ENCODE assay signal across 8 cellular contexts in the genomic region with DNA sequence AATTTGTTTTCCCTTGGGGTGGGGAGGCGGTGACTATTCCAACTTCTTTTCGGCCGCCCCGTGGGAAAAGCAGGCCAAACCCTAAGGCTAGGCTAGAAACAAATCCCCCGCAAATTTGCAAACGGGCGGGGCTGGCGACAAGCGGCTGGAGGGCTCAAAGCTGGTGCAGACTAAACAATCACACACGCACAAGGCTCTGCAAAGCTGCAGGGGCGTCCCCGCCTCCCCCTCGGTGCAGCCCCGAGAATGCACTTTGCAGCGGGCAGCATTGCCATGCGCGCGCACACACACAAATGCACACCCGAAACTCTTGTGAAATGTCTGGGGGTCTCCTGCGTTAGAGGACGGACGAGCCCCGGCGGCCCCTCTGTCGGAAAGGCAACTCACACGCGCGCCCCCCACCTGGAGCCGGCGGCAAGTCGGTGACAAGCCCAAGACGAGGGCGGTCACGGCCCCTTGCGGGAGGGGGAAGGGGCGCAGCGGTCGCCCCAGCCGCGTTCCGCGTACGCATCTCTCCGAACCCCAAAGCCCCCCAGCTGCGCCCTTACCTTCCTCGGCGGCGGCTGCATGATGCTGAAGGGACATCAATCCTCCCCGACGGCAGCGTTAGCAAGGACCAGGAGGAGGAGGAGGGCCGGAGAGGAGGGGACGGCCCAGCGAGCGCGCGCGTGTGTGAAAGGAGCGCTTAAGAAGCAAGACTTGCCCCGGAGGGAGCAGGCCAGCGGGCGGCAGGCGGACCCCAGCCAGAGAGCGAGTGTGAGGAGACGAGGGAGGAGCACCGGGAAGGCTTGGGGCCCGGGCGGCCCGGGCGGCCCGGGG. TPM values are rescaled to one million over a fixed set of nuclear protein-coding genes. Genes with fewer than 3 reads are reported as not detected.
DNase-seq lines count a peak whose midpoint lies in the region; ATAC-seq, FAIRE-seq and TF ChIP-seq lines count a peak whose summit lies in the region.

No MANE protein-coding gene starts in this region.

- no peak for FAIRE-seq in RCC 7860 (lab: Jason Lieb, UNC)

- H3K27me3 ChIP-seq in BJ (ENCODE audit: control insufficient read depth, insufficient read depth, low read length), result no peaks in the 10 kb centered on the region

- no peak for DNase-seq in BJ (ENCODE audit: low read depth)
- DNase-seq in RCC 7860 (ENCODE audit: low spot score), result peak; percentile 48
- peak; percentile 76 for DNase-seq in glutamatergic neuron
- peak; percentile 89 for DNase-seq in osteocyte (ENCODE audit: extremely low spot score, unreplicated experiment)
- DNase-seq in type B pancreatic cell (ENCODE audit: extremely low spot score, unreplicated experiment), result peak; percentile 85

- peaks cover 2% of the 10 kb centered on the region for H3K36me3 Mint-ChIP-seq in activated naive CD4-positive, alpha-beta T cell treated with anti-CD3 and anti-CD28 coated beads, Interleukin-2, amount 50 U/mL, for 24 hours
- H3K36me3 Mint-ChIP-seq in glutamatergic neuron (ENCODE audit: unreplicated experiment) (no peaks in the 10 kb centered on the region), osteocyte (ENCODE audit: unreplicated experiment) (peaks cover 6% of the 10 kb centered on the region), type B pancreatic cell (peaks cover 11% of the 10 kb centered on the region)

- peak overlapping the region; percentile 96 for H3K27ac Mint-ChIP-seq in activated naive CD4-positive, alpha-beta T cell treated with anti-CD3 and anti-CD28 coated beads, Interleukin-2, amount 50 U/mL, for 24 hours
- H3K27ac Mint-ChIP-seq in glutamatergic neuron (ENCODE audit: unreplicated experiment), result no peak overlapping the region
- H3K27ac Mint-ChIP-seq in osteocyte (ENCODE audit: unreplicated experiment), result peak overlapping the region; percentile 98
- peak overlapping the region; percentile 85 for H3K27ac Mint-ChIP-seq in type B pancreatic cell

- H3K4me1 Mint-ChIP-seq in activated naive CD4-positive, alpha-beta T cell treated with anti-CD3 and anti-CD28 coated beads, Interleukin-2, amount 50 U/mL, for 24 hours, result peaks cover 48% of the 10 kb centered on the region
- peaks cover 8% of the 10 kb centered on the region for H3K4me1 Mint-ChIP-seq in glutamatergic neuron (ENCODE audit: low read depth, unreplicated experiment)
- peaks cover 36% of the 10 kb centered on the region for H3K4me1 Mint-ChIP-seq in osteocyte (ENCODE audit: unreplicated experiment)
- peaks cover 30% of the 10 kb centered on the region for H3K4me1 Mint-ChIP-seq in type B pancreatic cell (ENCODE audit: unreplicated experiment)

- POLR2A ChIA-PET in BJ (lab: Charles Lee), result interaction anchor here (2.1 kb wide), 1 partner anchor 16 kb away, joined by 16 read pairs; no protein-coding TSS in a partner anchor

- TF ChIP-seq CTCF in BJ (IDR thresholded peaks at IDR 0.05; ENCODE audit: insufficient read depth, low read depth, low read length), result 0 out of 2 replicates have a peak, but pooled peaks have one; percentile 7
- TF ChIP-seq CTCF in glutamatergic neuron (IDR thresholded peaks at IDR 0.05; ENCODE audit: partially characterized antibody, unreplicated experiment), result no peak
- no peak for TF ChIP-seq CTCF in osteocyte (IDR thresholded peaks at IDR 0.05)
- no peak for TF ChIP-seq CTCF in type B pancreatic cell (conservative IDR thresholded peaks at IDR 0.05)

- H3K27me3 Mint-ChIP-seq in activated naive CD4-positive, alpha-beta T cell treated with anti-CD3 and anti-CD28 coated beads, Interleukin-2, amount 50 U/mL, for 24 hours, result no peaks in the 10 kb centered on the region
- peaks cover 3% of the 10 kb centered on the region for H3K27me3 Mint-ChIP-seq in glutamatergic neuron (ENCODE audit: unreplicated experiment)
- H3K27me3 Mint-ChIP-seq in osteocyte (ENCODE audit: unreplicated experiment), result no peaks in the 10 kb centered on the region
- H3K27me3 Mint-ChIP-seq in type B pancreatic cell, result no peaks in the 10 kb centered on the region

- peak overlapping the region; percentile 95 for H3K4me3 ChIP-seq in BJ (ENCODE audit: low read depth, low read length)

- no peaks in the 10 kb centered on the region for H3K36me3 ChIP-seq in BJ (ENCODE audit: control insufficient read depth, insufficient read depth, low read length)

- H3K9me3 Mint-ChIP-seq in activated naive CD4-positive, alpha-beta T cell treated with anti-CD3 and anti-CD28 coated beads, Interleukin-2, amount 50 U/mL, for 24 hours, result no peaks in the 10 kb centered on the region
- H3K9me3 Mint-ChIP-seq in glutamatergic neuron (ENCODE audit: unreplicated experiment) (peaks cover 5% of the 10 kb centered on the region), osteocyte (ENCODE audit: unreplicated experiment) (no peaks in the 10 kb centered on the region), type B pancreatic cell (no peaks in the 10 kb centered on the region)

- CTCF ChIA-PET in BJ (lab: Yijun Ruan, JAX), result interaction anchor here (0.7 to 3.4 kb wide), 14 partner anchors 11 to 310 kb away, joined by 3 to 33 read pairs (median 3); no protein-coding TSS in a partner anchor

- ATAC-seq in GM18909 (IDR thresholded peaks at IDR 0.05; ENCODE audit: poor library complexity, unreplicated experiment) (peak; percentile 31), HG03442 (IDR thresholded peaks at IDR 0.05; ENCODE audit: unreplicated experiment) (peak; percentile 22)

- peak overlapping the region; percentile 98 for H3K4me3 Mint-ChIP-seq in activated naive CD4-positive, alpha-beta T cell treated with anti-CD3 and anti-CD28 coated beads, Interleukin-2, amount 50 U/mL, for 24 hours
- H3K4me3 Mint-ChIP-seq in glutamatergic neuron (ENCODE audit: unreplicated experiment) (peak overlapping the region; percentile 97), osteocyte (ENCODE audit: unreplicated experiment) (peak overlapping the region; percentile 97), type B pancreatic cell (peak overlapping the region; percentile 95)

RNA-seq across cellular contexts. Expression of a gene that starts 0.6 kb away (rescaled TPM):
- polyA plus RNA-seq in BJ (2011; rRNA removed), result 24.9 and 30.3 TPM in 2 replicates
- 20.7 and 24.0 TPM in 2 replicates for polyA minus RNA-seq in BJ (2011; rRNA and poly(A)+ RNA removed)
- 19.7 TPM for total RNA-seq in glutamatergic neuron (ENCODE audit: unreplicated experiment)
- 39.0 and 39.4 TPM in 2 replicates for total RNA-seq in osteocyte
- total RNA-seq in type B pancreatic cell (ENCODE audit: low replicate concordance), result 30.8 and 32.0 TPM in 2 replicates
